Comparison of ENCODE assay signal across 25 cellular contexts in the genomic region with DNA sequence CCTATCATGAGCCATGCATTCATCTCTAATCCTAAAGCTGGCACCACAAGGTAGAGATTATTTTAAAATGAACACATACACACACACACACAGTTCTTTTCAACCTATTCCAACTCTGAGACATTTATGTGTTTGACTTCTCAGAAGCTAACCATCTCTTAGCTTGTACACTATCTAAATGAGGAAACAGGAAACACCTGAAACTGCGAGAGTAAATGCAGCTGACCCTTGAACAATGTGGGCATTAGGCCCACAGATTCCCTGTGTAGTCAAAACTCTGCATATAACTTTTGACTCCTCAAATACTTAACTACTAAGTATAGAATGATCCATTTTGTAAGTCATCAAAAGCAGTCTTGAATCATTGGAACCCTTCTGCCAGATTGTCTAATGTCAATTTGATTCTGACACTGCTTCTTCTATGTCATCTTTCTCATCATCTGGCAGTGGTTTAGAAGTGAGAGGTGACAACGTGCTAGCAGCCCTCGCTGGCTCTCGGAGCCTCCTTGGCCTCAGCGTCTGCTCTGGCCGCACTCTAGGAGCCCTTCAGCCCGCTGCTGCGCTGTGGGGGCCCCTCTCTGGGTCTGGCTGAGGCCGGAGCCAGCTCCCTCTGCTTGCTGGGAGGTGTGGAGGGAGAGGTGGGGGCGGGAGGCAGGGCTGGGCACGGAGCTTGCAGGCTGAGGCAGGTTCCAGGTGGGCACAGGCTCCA. TPM values are rescaled to one million over a fixed set of nuclear protein-coding genes. Genes with fewer than 3 reads are reported as not detected.
DNase-seq lines count a peak whose midpoint lies in the region; ATAC-seq and TF ChIP-seq lines count a peak whose summit lies in the region.
"Had no signal": no experiment of that assay in that cellular context is flagged by ENCODE, and none has a peak within 500 bp of the region (broad histone marks: within the 10 kb centered on the region; RNA-seq: fewer than 3 reads in every experiment).

No MANE protein-coding gene starts in this region.

- no peaks in the 10 kb centered on the region for H3K27me3 ChIP-seq in SJCRH30
- no peaks in the 10 kb centered on the region for H3K27me3 ChIP-seq in osteoblast (ENCODE audit: insufficient read depth, low read length)
- H3K27me3 ChIP-seq in uterus, result no peaks in the 10 kb centered on the region
- H3K27me3 ChIP-seq: cardiac muscle cell, neutrophil, vagina had no signal

- peaks cover 3% of the 10 kb centered on the region for H3K36me3 Mint-ChIP-seq in memory B cell
- H3K36me3 Mint-ChIP-seq: activated CD4-positive, alpha-beta memory T cell treated with anti-CD3 and anti-CD28 coated beads for 36 hours; CD4-positive, alpha-beta memory T cell had no signal

- H3K36me3 ChIP-seq in SJCRH30, result no peaks in the 10 kb centered on the region
- no peaks in the 10 kb centered on the region for H3K36me3 ChIP-seq in osteoblast (ENCODE audit: insufficient read depth, low read length)
- H3K36me3 ChIP-seq in uterus, result no peaks in the 10 kb centered on the region
- H3K36me3 ChIP-seq: cardiac muscle cell, HAP-1, neutrophil, vagina had no signal

- H3K9me3 ChIP-seq in SJCRH30 (replicated peaks) (no peaks in the 10 kb centered on the region), osteoblast (ENCODE audit: low read depth, low read length) (no peaks in the 10 kb centered on the region), uterus (no peaks in the 10 kb centered on the region)
- H3K9me3 ChIP-seq: HAP-1, neutrophil, vagina had no signal

- H3K27me3 Mint-ChIP-seq in memory B cell, result no peaks in the 10 kb centered on the region
- H3K27me3 Mint-ChIP-seq: activated B cell treated with CpG ODN at 0.5 μM for 24 hours; activated CD4-positive, alpha-beta memory T cell treated with anti-CD3 and anti-CD28 coated beads for 36 hours had no signal

- no peak overlapping the region for H2AFZ ChIP-seq in osteoblast (ENCODE audit: low read length)

- H3K4me1 Mint-ChIP-seq in memory B cell, result peaks cover 9% of the 10 kb centered on the region
- H3K4me1 Mint-ChIP-seq: CD4-positive, alpha-beta memory T cell had no signal

- TF ChIP-seq CTCF in osteoblast (IDR thresholded peaks at IDR 0.05; ENCODE audit: extremely low read depth, low read depth, low read length) (no peak), uterus (IDR thresholded peaks at IDR 0.05) (no peak)

- DNase-seq in memory B cell (ENCODE audit: low spot score in 2 of 2) (no peak), SJCRH30 (no peak), osteoblast (ENCODE audit: insufficient read length, low spot score, missing footprints) (no peak), NCI-H1105 (lab: John Stamatoyannopoulos, UW) (no peak), uterus (no peak)
- DNase-seq: activated B cell treated with CpG ODN at 0.5 μM for 24 hours; activated CD4-positive, alpha-beta memory T cell treated with anti-CD3 and anti-CD28 coated beads for 36 hours; activated naive CD4-positive, alpha-beta T cell; amygdala; CD4-positive, alpha-beta memory T cell; DMS53; effector CD4-positive, alpha-beta T cell; left ventricle myocardium superior; NCI-H226; stimulated activated CD4-positive, alpha-beta T cell treated with anti-CD3 and anti-CD28 coated beads, Interleukin-12 subunit alpha, Interleukin-12 subunit beta, amount 100 ng/mL, for 4 hours; stimulated activated CD8-positive, alpha-beta memory T cell treated with anti-CD3 and anti-CD28 coated beads, Interleukin-4, amount 100 ng/mL, for 48 hours had no signal

- no peak overlapping the region for H3K4me3 ChIP-seq in SJCRH30
- H3K4me3 ChIP-seq in osteoblast (ENCODE audit: insufficient read depth, low read length), result no peak overlapping the region
- H3K4me3 ChIP-seq in uterus, result no peak overlapping the region
- H3K4me3 ChIP-seq: cardiac muscle cell, HAP-1, SK-N-MC, vagina had no signal

- H4K20me1 ChIP-seq in osteoblast (ENCODE audit: insufficient read depth, low read length), result no peaks in the 10 kb centered on the region

- H3K4me1 ChIP-seq in SJCRH30 (no peaks in the 10 kb centered on the region), osteoblast (ENCODE audit: insufficient read depth, low read length) (no peaks in the 10 kb centered on the region), uterus (no peaks in the 10 kb centered on the region)
- H3K4me1 ChIP-seq: HAP-1, vagina had no signal

- no peak for TF ChIP-seq POLR2A in uterus (IDR thresholded peaks at IDR 0.05)

- no peak overlapping the region for H3K4me3 Mint-ChIP-seq in memory B cell
- H3K4me3 Mint-ChIP-seq: activated B cell treated with CpG ODN at 0.5 μM for 24 hours; activated CD4-positive, alpha-beta memory T cell treated with anti-CD3 and anti-CD28 coated beads for 36 hours; CD4-positive, alpha-beta memory T cell had no signal

- ATAC-seq in GM18498 (IDR thresholded peaks at IDR 0.05; ENCODE audit: unreplicated experiment), result peak; percentile 62
- ATAC-seq in GM21381 (IDR thresholded peaks at IDR 0.05; ENCODE audit: unreplicated experiment), result peak; percentile 54
- peak; percentile 53 for ATAC-seq in HG03378 (IDR thresholded peaks at IDR 0.05; ENCODE audit: unreplicated experiment)
- ATAC-seq in memory B cell (ENCODE audit: low read depth), result peak; percentile 48
- ATAC-seq: left ventricle myocardium superior, Panc1 had no signal

- peaks cover under 1% of the 10 kb centered on the region for H3K9me3 Mint-ChIP-seq in memory B cell
- H3K9me3 Mint-ChIP-seq: activated B cell treated with CpG ODN at 0.5 μM for 24 hours; activated CD4-positive, alpha-beta memory T cell treated with anti-CD3 and anti-CD28 coated beads for 36 hours had no signal

- intact Hi-C loops in uterus (cut with DNase I; ENCODE audit: low total_unique reads), result no loop called here

- H3K27ac Mint-ChIP-seq in memory B cell, result peak overlapping the region; percentile 42
- H3K27ac Mint-ChIP-seq: activated B cell treated with CpG ODN at 0.5 μM for 24 hours; activated CD4-positive, alpha-beta memory T cell treated with anti-CD3 and anti-CD28 coated beads for 36 hours; CD4-positive, alpha-beta memory T cell had no signal

- H3K79me2 ChIP-seq in osteoblast (ENCODE audit: insufficient read depth, low read length), result no peaks in the 10 kb centered on the region

- H3K27ac ChIP-seq in SJCRH30 (no peak overlapping the region), osteoblast (ENCODE audit: low read depth, low read length) (no peak overlapping the region), uterus (no peak overlapping the region)
- H3K27ac ChIP-seq: cardiac muscle cell, neutrophil, SK-N-MC, vagina had no signal

- no peak overlapping the region for H3K4me2 ChIP-seq in osteoblast (ENCODE audit: insufficient read depth, low read length)

RNA-seq across cellular contexts. Expression of a gene that starts 21.4 kb away (rescaled TPM):
- 16.3 and 18.0 TPM in 2 replicates for total RNA-seq in SJCRH30 (2014; rRNA removed; shearing (Covaris generic))
- total RNA-seq in osteoblast, result 3.3 and 4.1 TPM in 2 replicates
- 1 to 10 TPM; 2.3 to 9.8 (median 5.1) TPM for total RNA-seq in uterus
- total RNA-seq: cardiac muscle cell had no signal
